ENCODE assay signal across 12 cellular contexts in genomic region chr1:20632386-20632785, GRCh38. TPM values are rescaled to one million over a fixed set of nuclear protein-coding genes. Genes with fewer than 3 reads are reported as not detected.
DNase-seq lines count a peak whose midpoint lies in the region; ATAC-seq and TF ChIP-seq lines count a peak whose summit lies in the region.
"Had no signal": no experiment of that assay in that cellular context is flagged by ENCODE, and none has a peak within 500 bp of the region (broad histone marks: within the 10 kb centered on the region; RNA-seq: fewer than 3 reads in every experiment).

No MANE protein-coding gene starts in this region.

- H3K36me3 ChIP-seq in CD8-positive, alpha-beta memory T cell (ENCODE audit: insufficient read depth, low read length) = no peaks in the 10 kb centered on the region
- H3K36me3 ChIP-seq: vagina had no signal

- DNase-seq in CD8-positive, alpha-beta memory T cell = no peak
- DNase-seq in HFFc6 (no peak), natural killer cell (no peak), Kasumi-1 (lab: John Stamatoyannopoulos, UW) (no peak)
- DNase-seq in activated naive CD8-positive, alpha-beta T cell treated with anti-CD3 and anti-CD28 coated beads, Interleukin-2, amount 10 ng/mL, durations not matched to agents 7 days and 5 days = no peak
- DNase-seq: stimulated activated CD4-positive, alpha-beta T cell treated with anti-CD3 and anti-CD28 coated beads, Interleukin-4, amount 100 ng/mL, for 1 hour had no signal

- CTCF ChIA-PET in CD8-positive, alpha-beta memory T cell (lab: Charles Lee) = interaction anchor here (0.9 to 3.3 kb wide), 7 partner anchors 7 to 109 kb away, joined by 3 to 13 read pairs (median 6); partner anchors contain the start of gene DDOST

- peaks cover 10% of the 10 kb centered on the region for H3K4me1 ChIP-seq in CD8-positive, alpha-beta memory T cell (ENCODE audit: insufficient read depth, low read length)

- POLR2A ChIA-PET in CD8-positive, alpha-beta memory T cell (lab: Charles Lee) = no interaction called here
- POLR2A ChIA-PET in activated naive CD8-positive, alpha-beta T cell treated with anti-CD3 and anti-CD28 coated beads, Interleukin-2, amount 10 ng/mL, durations not matched to agents 7 days and 5 days (lab: Charles Lee) = no interaction called here

- H3K9me3 Mint-ChIP-seq in CD8-positive, alpha-beta memory T cell = peaks cover 0 to 7% (median 0%) of the 10 kb centered on the region in 5 donors
- no peaks in the 10 kb centered on the region; the same call in 1 of the 2 replicates for H3K9me3 Mint-ChIP-seq in HFFc6
- H3K9me3 Mint-ChIP-seq in activated naive CD8-positive, alpha-beta T cell treated with anti-CD3 and anti-CD28 coated beads, Interleukin-2, amount 10 ng/mL, durations not matched to agents 7 days and 5 days = no peaks in the 10 kb centered on the region
- H3K9me3 Mint-ChIP-seq in natural killer cell = no peaks in the 10 kb centered on the region

- H3K27me3 Mint-ChIP-seq in CD8-positive, alpha-beta memory T cell = peaks cover 3 to 11% of the 10 kb centered on the region in 2 donors
- H3K27me3 Mint-ChIP-seq in HFFc6 (ENCODE audit: insufficient read depth) (no peaks in the 10 kb centered on the region; the same call in 1 of the 2 replicates), natural killer cell (ENCODE audit: low read depth in 2 of 2) (peaks cover 2 to 20% of the 10 kb centered on the region in 2 donors)
- peaks cover 2% of the 10 kb centered on the region for H3K27me3 Mint-ChIP-seq in activated naive CD8-positive, alpha-beta T cell treated with anti-CD3 and anti-CD28 coated beads, Interleukin-2, amount 10 ng/mL, durations not matched to agents 7 days and 5 days

- no peak for ATAC-seq in activated naive CD8-positive, alpha-beta T cell treated with anti-CD3 and anti-CD28 coated beads, Interleukin-2, amount 10 ng/mL, durations not matched to agents 7 days and 5 days (ENCODE audit: low read depth)
- ATAC-seq in natural killer cell (no peak), GM18519 (IDR thresholded peaks at IDR 0.05; ENCODE audit: low FRiP score, unreplicated experiment) (no peak), GM18502 (IDR thresholded peaks at IDR 0.05; ENCODE audit: poor library complexity, unreplicated experiment) (no peak)

- TF ChIP-seq CTCF in HFFc6 (IDR thresholded peaks at IDR 0.05) = no peak
- TF ChIP-seq CTCF in natural killer cell (IDR thresholded peaks at IDR 0.05) = no peak

- H3K4me3 Mint-ChIP-seq in CD8-positive, alpha-beta memory T cell = peak overlapping the region; percentile 74 to 87 (median 81)
- peak overlapping the region; percentile 81 for H3K4me3 Mint-ChIP-seq in HFFc6
- peak overlapping the region; percentile 43 for H3K4me3 Mint-ChIP-seq in activated naive CD8-positive, alpha-beta T cell treated with anti-CD3 and anti-CD28 coated beads, Interleukin-2, amount 10 ng/mL, durations not matched to agents 7 days and 5 days
- peak overlapping the region; percentile 60 for H3K4me3 Mint-ChIP-seq in natural killer cell

- H3K27ac ChIP-seq in CD8-positive, alpha-beta memory T cell (ENCODE audit: low read depth, low read length) = no peak overlapping the region

- peaks cover 11 to 23% (median 17%) of the 10 kb centered on the region in 3 donors for H3K4me1 Mint-ChIP-seq in CD8-positive, alpha-beta memory T cell
- H3K4me1 Mint-ChIP-seq in HFFc6 (ENCODE audit: low read depth) (peaks cover 39% of the 10 kb centered on the region), natural killer cell (peaks cover 10 to 15% of the 10 kb centered on the region in 2 donors)
- H3K4me1 Mint-ChIP-seq in activated naive CD8-positive, alpha-beta T cell treated with anti-CD3 and anti-CD28 coated beads, Interleukin-2, amount 10 ng/mL, durations not matched to agents 7 days and 5 days = peaks cover 8% of the 10 kb centered on the region

- no peaks in the 10 kb centered on the region for H3K27me3 ChIP-seq in CD8-positive, alpha-beta memory T cell (ENCODE audit: insufficient read depth, low read length, poor library complexity, severe bottlenecking)
- H3K27me3 ChIP-seq: BLaER1 treated with 17β-estradiol and CSF1 and Interleukin-3, amounts not matched to agents 10 nM and 100 nM; vagina had no signal

- peak overlapping the region in 5 of 8 donors; percentile 29 to 72 (median 51) for H3K27ac Mint-ChIP-seq in CD8-positive, alpha-beta memory T cell
- no peak overlapping the region for H3K27ac Mint-ChIP-seq in HFFc6
- no peak overlapping the region for H3K27ac Mint-ChIP-seq in activated naive CD8-positive, alpha-beta T cell treated with anti-CD3 and anti-CD28 coated beads, Interleukin-2, amount 10 ng/mL, durations not matched to agents 7 days and 5 days
- H3K27ac Mint-ChIP-seq in natural killer cell = peak overlapping the region in 1 of 2 donors; percentile 34

- peaks cover 0 to 14% (median 0%) of the 10 kb centered on the region in 3 donors for H3K36me3 Mint-ChIP-seq in CD8-positive, alpha-beta memory T cell
- H3K36me3 Mint-ChIP-seq in HFFc6 (ENCODE audit: low read depth) (0 out of 2 replicates have a peak, but pooled peaks cover 7% of the 10 kb centered on the region), natural killer cell (no peaks in the 10 kb centered on the region)
- no peaks in the 10 kb centered on the region for H3K36me3 Mint-ChIP-seq in activated naive CD8-positive, alpha-beta T cell treated with anti-CD3 and anti-CD28 coated beads, Interleukin-2, amount 10 ng/mL, durations not matched to agents 7 days and 5 days

- intact Hi-C loops in natural killer cell (cut with micrococcal nuclease) = loop anchor here (2.0 kb wide), 1 partner anchor 110 kb away; no protein-coding TSS in a partner anchor

- H3K4me3 ChIP-seq in CD8-positive, alpha-beta memory T cell (ENCODE audit: low read length) = no peak overlapping the region

- no peaks in the 10 kb centered on the region for H3K9me3 ChIP-seq in CD8-positive, alpha-beta memory T cell (ENCODE audit: low read length)
- H3K9me3 ChIP-seq: vagina had no signal

RNA-seq across cellular contexts. Expression of gene PINK1, which starts 0.9 kb away (rescaled TPM):
- total RNA-seq in CD8-positive, alpha-beta memory T cell = 1 to 10 TPM; 7.9 to 9.2 TPM
- 31.1 TPM for polyA plus RNA-seq in CD8-positive, alpha-beta memory T cell
- 100 to 1,000 TPM in 3 of 6 experiments, 10 to 100 TPM in 3; 89.9 to 134 (median 99.1) TPM for total RNA-seq in HFFc6 (2021; fragmentation: NEBNext Ultra II Directional; extraction: Animal tissue kit (Norgen Biotek cat#: 25700))
- 10 to 100 TPM in 1 of 2 experiments, 1 to 10 TPM in 1; 9.4 to 10.3 TPM for total RNA-seq in activated naive CD8-positive, alpha-beta T cell treated with anti-CD3 and anti-CD28 coated beads, Interleukin-2, amount 10 ng/mL, durations not matched to agents 7 days and 5 days
- 10 to 100 TPM; 10.8 to 16.2 (median 15.0) TPM for total RNA-seq in natural killer cell

RNA-seq across cellular contexts. Expression of gene DDOST, which starts 28.8 kb away (rescaled TPM):
- 100 to 1,000 TPM; 191 to 201 TPM for total RNA-seq in CD8-positive, alpha-beta memory T cell
- 280 TPM for polyA plus RNA-seq in CD8-positive, alpha-beta memory T cell
- 100 to 1,000 TPM; 266 to 291 (median 281) TPM for total RNA-seq in HFFc6 (2021; fragmentation: NEBNext Ultra II Directional; extraction: Animal tissue kit (Norgen Biotek cat#: 25700))
- total RNA-seq in activated naive CD8-positive, alpha-beta T cell treated with anti-CD3 and anti-CD28 coated beads, Interleukin-2, amount 10 ng/mL, durations not matched to agents 7 days and 5 days = 100 to 1,000 TPM; 131 to 134 TPM
- total RNA-seq in natural killer cell = 100 to 1,000 TPM; 137 to 158 (median 153) TPM

RNA-seq across cellular contexts. Expression of gene CDA, which starts 43.5 kb away (rescaled TPM):
- total RNA-seq in CD8-positive, alpha-beta memory T cell = not detected
- not detected for polyA plus RNA-seq in CD8-positive, alpha-beta memory T cell
- 10 to 100 TPM in 4 of 6 experiments, 1 to 10 TPM in 2; 6.7 to 15.4 (median 13.3) TPM for total RNA-seq in HFFc6 (2021; fragmentation: NEBNext Ultra II Directional; extraction: Animal tissue kit (Norgen Biotek cat#: 25700))
- total RNA-seq in activated naive CD8-positive, alpha-beta T cell treated with anti-CD3 and anti-CD28 coated beads, Interleukin-2, amount 10 ng/mL, durations not matched to agents 7 days and 5 days = not detected
- 1 to 10 TPM in 2 of 3 donors, not detected in 1; 1.4 to 5.3 TPM for total RNA-seq in natural killer cell
- total RNA-seq: G401, LHCN-M2 had no signal

Comparison
In these comparisons a context has a peak if more than half of its experiments do, and no peak if none do; other contexts are left out.
1. H3K27ac Mint-ChIP-seq: peak in CD8-positive, alpha-beta memory T cell (5 of 8); none in HFFc6 (single experiment) and activated naive CD8-positive, alpha-beta T cell treated with anti-CD3 and anti-CD28 coated beads, Interleukin-2, amount 10 ng/mL, durations not matched to agents 7 days and 5 days (single experiment).
2. RNA of gene PINK1, which starts 0.9 kb away (total RNA-seq): 89.9 to 134 TPM in HFFc6; 10.8 to 16.2 TPM in natural killer cell, 9.4 to 10.3 TPM in activated naive CD8-positive, alpha-beta T cell treated with anti-CD3 and anti-CD28 coated beads, Interleukin-2, amount 10 ng/mL, durations not matched to agents 7 days and 5 days and 7.9 to 9.2 TPM in CD8-positive, alpha-beta memory T cell; every median in the first group is over 4 times any median in the second.
3. Peak in every context shown above with its lines, with median percentiles within 50 percentile points of each other: H3K4me3 Mint-ChIP-seq.